Comparison of ENCODE assay signal across 22 cellular contexts in genomic region chr1:168960595-168960994, GRCh38.
DNase-seq lines count a peak whose midpoint lies in the region; ATAC-seq and TF ChIP-seq lines count a peak whose summit lies in the region.
"Had no signal": no experiment of that assay in that cellular context is flagged by ENCODE, and none has a peak within 500 bp of the region (broad histone marks: within the 10 kb centered on the region; RNA-seq: fewer than 3 reads in every experiment).

No MANE protein-coding gene starts in this region.

- peaks cover 4% of the 10 kb centered on the region for H3K27me3 Mint-ChIP-seq in activated CD4-positive, alpha-beta T cell treated with anti-CD3 and anti-CD28 coated beads, Interleukin-2, amount 10 ng/mL, durations not matched to agents 7 days and 5 days
- peaks cover 4 to 9% (median 7%) of the 10 kb centered on the region in 5 donors for H3K27me3 Mint-ChIP-seq in naive thymus-derived CD8-positive, alpha-beta T cell

- intact Hi-C loops in PC-3 (cut with micrococcal nuclease), result no loop called here
- intact Hi-C loops in head of caudate nucleus (cut with DNase I), result loop anchor here (10.0 kb wide), 1 partner anchor 154 kb away; no protein-coding TSS in a partner anchor

- no peaks in the 10 kb centered on the region for H3K27me3 ChIP-seq in PC-3 (ENCODE audit: low read length)
- H3K27me3 ChIP-seq in neuron (ENCODE audit: insufficient read depth, low read length), result no peaks in the 10 kb centered on the region
- H3K27me3 ChIP-seq: tibial artery had no signal

- no peak overlapping the region for H3K27ac Mint-ChIP-seq in activated CD4-positive, alpha-beta T cell treated with anti-CD3 and anti-CD28 coated beads, Interleukin-2, amount 10 ng/mL, durations not matched to agents 7 days and 5 days
- H3K27ac Mint-ChIP-seq in naive thymus-derived CD8-positive, alpha-beta T cell, result no peak overlapping the region
- H3K27ac Mint-ChIP-seq: CD4-positive, CD25-positive, alpha-beta regulatory T cell; naive B cell; stimulated activated memory B cell treated with anti-CD40 and anti-IgM and Interleukin-4, amounts not matched to agents 10 μg/mL and 1 μg/mL and 100 μg/mL, for 72 hours had no signal

- DNase-seq in Ammon's horn (ENCODE audit: low spot score) (peak; percentile 88), PC-3 (peak; percentile 44), head of caudate nucleus (peak in 40 of 42 donors; percentile 15 to 88 (median 67)), NCI-H510A (lab: John Stamatoyannopoulos, UW) (no peak)
- no peak for DNase-seq in activated CD4-positive, alpha-beta T cell treated with anti-CD3 and anti-CD28 coated beads, Interleukin-2, amount 10 ng/mL, durations not matched to agents 7 days and 5 days
- DNase-seq in naive thymus-derived CD8-positive, alpha-beta T cell, result no peak
- DNase-seq: activated CD4-positive, alpha-beta T cell treated with anti-CD3 and anti-CD28 coated beads for 48 hours; activated gamma-delta T cell treated with Interleukin-2 at 50 U/mL for 16 hours; CD4-positive, CD25-positive, alpha-beta regulatory T cell; foreskin fibroblast; GOT3; naive B cell; NCI-H1694; NCI-H2227 treated with DMSO at 0.1 percent for 48 hours; NK-92 treated with Interleukin-12 subunit alpha and Interleukin-12 subunit beta, amount 100 ng/mL, for 24 hours; psoas muscle; tibial artery had no signal

- no peaks in the 10 kb centered on the region for H3K9me3 ChIP-seq in PC-3 (ENCODE audit: low read length)
- H3K9me3 ChIP-seq in neuron (ENCODE audit: low read length), result no peaks in the 10 kb centered on the region
- H3K9me3 ChIP-seq: psoas muscle, tibial artery had no signal

- no peaks in the 10 kb centered on the region for H3K9me3 Mint-ChIP-seq in activated CD4-positive, alpha-beta T cell treated with anti-CD3 and anti-CD28 coated beads, Interleukin-2, amount 10 ng/mL, durations not matched to agents 7 days and 5 days
- H3K9me3 Mint-ChIP-seq in naive thymus-derived CD8-positive, alpha-beta T cell, result peaks cover 0 to 2% (median 0%) of the 10 kb centered on the region in 9 donors
- H3K9me3 Mint-ChIP-seq: stimulated activated memory B cell treated with anti-CD40 and anti-IgM and Interleukin-4, amounts not matched to agents 10 μg/mL and 1 μg/mL and 100 μg/mL, for 72 hours had no signal

- H3K4me3 ChIP-seq in PC-3 (ENCODE audit: low read length), result no peak overlapping the region
- no peak overlapping the region for H3K4me3 ChIP-seq in neuron (ENCODE audit: low read length)
- H3K4me3 ChIP-seq: coronary artery, psoas muscle, tibial artery had no signal

- BruUV-seq in PC-3 (replicated peaks; lab: Mats Ljungman, UMichigan), result no TSS peak

- no peaks in the 10 kb centered on the region for H3F3A ChIP-seq in PC-3 (ENCODE audit: low read length, unreplicated experiment)

- no peaks in the 10 kb centered on the region for H3K4me1 Mint-ChIP-seq in activated CD4-positive, alpha-beta T cell treated with anti-CD3 and anti-CD28 coated beads, Interleukin-2, amount 10 ng/mL, durations not matched to agents 7 days and 5 days
- no peaks in the 10 kb centered on the region for H3K4me1 Mint-ChIP-seq in naive thymus-derived CD8-positive, alpha-beta T cell
- H3K4me1 Mint-ChIP-seq: CD4-positive, CD25-positive, alpha-beta regulatory T cell; stimulated activated memory B cell treated with anti-CD40 and anti-IgM and Interleukin-4, amounts not matched to agents 10 μg/mL and 1 μg/mL and 100 μg/mL, for 72 hours had no signal

- no peak for TF ChIP-seq CTCF in PC-3 (conservative IDR thresholded peaks at IDR 0.05; ENCODE audit: low read depth, low read length)

- H4K20me1 ChIP-seq in PC-3 (ENCODE audit: low read length), result no peaks in the 10 kb centered on the region

- CTCF ChIA-PET in PC-3 (lab: Charles Lee), result no interaction called here
- CTCF ChIA-PET in activated CD4-positive, alpha-beta T cell treated with anti-CD3 and anti-CD28 coated beads, Interleukin-2, amount 10 ng/mL, durations not matched to agents 7 days and 5 days (lab: Charles Lee), result interaction anchor here (0.8 to 1.3 kb wide), 2 partner anchors 15 to 96 kb away, joined by 3 to 5 read pairs; no protein-coding TSS in a partner anchor

- H3K36me3 Mint-ChIP-seq in activated CD4-positive, alpha-beta T cell treated with anti-CD3 and anti-CD28 coated beads, Interleukin-2, amount 10 ng/mL, durations not matched to agents 7 days and 5 days (ENCODE audit: low read depth), result no peaks in the 10 kb centered on the region
- H3K36me3 Mint-ChIP-seq in naive thymus-derived CD8-positive, alpha-beta T cell, result no peaks in the 10 kb centered on the region
- H3K36me3 Mint-ChIP-seq: CD4-positive, CD25-positive, alpha-beta regulatory T cell; naive B cell; stimulated activated memory B cell treated with anti-CD40 and anti-IgM and Interleukin-4, amounts not matched to agents 10 μg/mL and 1 μg/mL and 100 μg/mL, for 72 hours had no signal

- H3K36me3 ChIP-seq in PC-3 (ENCODE audit: low read depth, low read length) (no peaks in the 10 kb centered on the region), neuron (ENCODE audit: insufficient read depth, low read length) (no peaks in the 10 kb centered on the region)
- H3K36me3 ChIP-seq: tibial artery had no signal

- peaks cover 9% of the 10 kb centered on the region for H3K4me1 ChIP-seq in PC-3 (ENCODE audit: insufficient read depth, low read length)
- H3K4me1 ChIP-seq in neuron (ENCODE audit: insufficient read depth, low read length), result no peaks in the 10 kb centered on the region
- H3K4me1 ChIP-seq: psoas muscle, tibial artery had no signal

- H3K79me2 ChIP-seq in PC-3 (ENCODE audit: low read length), result no peaks in the 10 kb centered on the region

- no peak overlapping the region for H3K9ac ChIP-seq in PC-3 (ENCODE audit: low read length)

- POLR2A ChIA-PET in PC-3 (lab: Charles Lee; ENCODE audit: unreplicated experiment), result interaction anchor here (0.5 to 0.6 kb wide), 2 partner anchors 21 to 357 kb away, joined by 4 to 31 read pairs; no protein-coding TSS in a partner anchor
- POLR2A ChIA-PET in activated CD4-positive, alpha-beta T cell treated with anti-CD3 and anti-CD28 coated beads, Interleukin-2, amount 10 ng/mL, durations not matched to agents 7 days and 5 days (lab: Charles Lee), result no interaction called here
- POLR2A ChIA-PET in naive thymus-derived CD8-positive, alpha-beta T cell (lab: Charles Lee), result no interaction called here

- H2AFZ ChIP-seq in PC-3 (ENCODE audit: low read length), result no peak overlapping the region; the same call in 1 of the 2 replicates
- H2AFZ ChIP-seq in neuron (ENCODE audit: low read depth, low read length), result peak overlapping the region; percentile 26

- H3K27ac ChIP-seq in PC-3 (ENCODE audit: low read length), result 0 out of 2 replicates have a peak overlapping the region, but pooled peaks have one; percentile 1
- H3K27ac ChIP-seq: coronary artery, psoas muscle, RWPE1, tibial artery had no signal

- H3K4me2 ChIP-seq in PC-3 (ENCODE audit: low read length), result no peak overlapping the region

- ATAC-seq in PC-3, result peak; percentile 83
- no peak for ATAC-seq in HG03354 (IDR thresholded peaks at IDR 0.05; ENCODE audit: poor library complexity, severe bottlenecking, unreplicated experiment)
- ATAC-seq in naive thymus-derived CD8-positive, alpha-beta T cell, result no peak
- ATAC-seq: psoas muscle; stimulated activated memory B cell treated with anti-CD40 and anti-IgM and Interleukin-4, amounts not matched to agents 10 μg/mL and 1 μg/mL and 100 μg/mL, for 72 hours had no signal

- H3K4me3 Mint-ChIP-seq in activated CD4-positive, alpha-beta T cell treated with anti-CD3 and anti-CD28 coated beads, Interleukin-2, amount 10 ng/mL, durations not matched to agents 7 days and 5 days, result no peak overlapping the region
- no peak overlapping the region for H3K4me3 Mint-ChIP-seq in naive thymus-derived CD8-positive, alpha-beta T cell
- H3K4me3 Mint-ChIP-seq: CD4-positive, CD25-positive, alpha-beta regulatory T cell; naive B cell; stimulated activated memory B cell treated with anti-CD40 and anti-IgM and Interleukin-4, amounts not matched to agents 10 μg/mL and 1 μg/mL and 100 μg/mL, for 72 hours had no signal

- no peaks in the 10 kb centered on the region for H3K9me2 ChIP-seq in PC-3 (replicated peaks; ENCODE audit: low read length)

Comparison
In these comparisons a context has a peak if more than half of its experiments do, and no peak if none do; other contexts are left out.
1. DNase-seq: peak in Ammon's horn (single experiment), PC-3 (single experiment) and head of caudate nucleus (40 of 42); none in activated CD4-positive, alpha-beta T cell treated with anti-CD3 and anti-CD28 coated beads, Interleukin-2, amount 10 ng/mL, durations not matched to agents 7 days and 5 days (single experiment), NCI-H510A (single experiment) and naive thymus-derived CD8-positive, alpha-beta T cell (0 of 10).